ENCODE assay signal across 10 cellular contexts in genomic region chr19:51903192-51903591, GRCh38. TPM values are rescaled to one million over a fixed set of nuclear protein-coding genes. Genes with fewer than 3 reads are reported as not detected.
DNase-seq lines count a peak whose midpoint lies in the region; ATAC-seq lines count a peak whose summit lies in the region.
"Had no signal": no experiment of that assay in that cellular context is flagged by ENCODE, and none has a peak within 500 bp of the region (broad histone marks: within the 10 kb centered on the region; RNA-seq: fewer than 3 reads in every experiment).

No MANE protein-coding gene starts in this region.

- H3K4me1 ChIP-seq in HUES64 (ENCODE audit: insufficient read depth, low read length) (peaks cover 29% of the 10 kb centered on the region), iPS-18a (ENCODE audit: control insufficient read depth, low read depth, low read length) (peaks cover 12% of the 10 kb centered on the region), skeletal muscle satellite cell (ENCODE audit: control insufficient read depth, insufficient read depth, low read length) (peaks cover 3% of the 10 kb centered on the region)
- H3K4me1 ChIP-seq: SJSA1 had no signal

- 79% methylated on average over 8 of the region's 8 CpGs for WGBS in HUES64

- H3K36me3 Mint-ChIP-seq in activated T-helper 2 cell treated with anti-CD3 and anti-CD28 coated beads, Interferon-gamma antibody, Interleukin-2, Interleukin-4, amounts not matched to agents 10 μg/mL and 5 μg/mL and 100 μg/mL, durations not matched to agents 14 hours and 24 hours and 36 hours (ENCODE audit: low read depth) = peaks cover 82% of the 10 kb centered on the region

- H3K9ac ChIP-seq in HUES64 (ENCODE audit: low read depth, low read length) (peak overlapping the region; percentile 86), iPS-18a (ENCODE audit: low read length) (peak overlapping the region; percentile 98), skeletal muscle satellite cell (ENCODE audit: low read depth, low read length) (no peak overlapping the region)

- peak overlapping the region; percentile 83 for H3K4me2 ChIP-seq in skeletal muscle satellite cell (ENCODE audit: low read length)

- H3K27ac ChIP-seq in HUES64 (ENCODE audit: low read depth, low read length) (peak overlapping the region; percentile 18; the same call in 1 of the 2 replicates), iPS-18a (ENCODE audit: low read length) (peak overlapping the region; percentile 42)
- H3K27ac ChIP-seq: SJSA1 had no signal

- H3K36me3 ChIP-seq in HUES64 (ENCODE audit: insufficient read depth, low read length) = peaks cover 51% of the 10 kb centered on the region
- peaks cover 41% of the 10 kb centered on the region for H3K36me3 ChIP-seq in iPS-18a (ENCODE audit: control insufficient read depth, low read depth, low read length)
- H3K36me3 ChIP-seq in skeletal muscle satellite cell (ENCODE audit: insufficient read depth, low read length) = peaks cover 29% of the 10 kb centered on the region

- peaks cover 13% of the 10 kb centered on the region for H3K4me1 Mint-ChIP-seq in activated T-helper 2 cell treated with anti-CD3 and anti-CD28 coated beads, Interferon-gamma antibody, Interleukin-2, Interleukin-4, amounts not matched to agents 10 μg/mL and 5 μg/mL and 100 μg/mL, durations not matched to agents 14 hours and 24 hours and 36 hours (ENCODE audit: low read depth)

- ATAC-seq in left colon = no peak

- intact Hi-C loops in activated T-helper 2 cell treated with anti-CD3 and anti-CD28 coated beads, Interferon-gamma antibody, Interleukin-2, Interleukin-4, amounts not matched to agents 10 μg/mL and 5 μg/mL and 100 μg/mL, durations not matched to agents 14 hours and 24 hours and 36 hours (cut with micrococcal nuclease) = loop anchor here (10.0 kb wide), 2 partner anchors 122 to 292 kb away; partner anchors contain the start of genes PPP2R1A and ZNF614
- intact Hi-C loops in left colon (cut with DNase I, micrococcal nuclease) = no loop called here

- H3K27me3 Mint-ChIP-seq in activated T-helper 2 cell treated with anti-CD3 and anti-CD28 coated beads, Interferon-gamma antibody, Interleukin-2, Interleukin-4, amounts not matched to agents 10 μg/mL and 5 μg/mL and 100 μg/mL, durations not matched to agents 14 hours and 24 hours and 36 hours (ENCODE audit: low read depth) = peaks cover 4% of the 10 kb centered on the region

- peak overlapping the region; percentile 58 for H3K4me3 Mint-ChIP-seq in activated T-helper 2 cell treated with anti-CD3 and anti-CD28 coated beads, Interferon-gamma antibody, Interleukin-2, Interleukin-4, amounts not matched to agents 10 μg/mL and 5 μg/mL and 100 μg/mL, durations not matched to agents 14 hours and 24 hours and 36 hours (ENCODE audit: low read depth)

- DNase-seq in activated T-helper 2 cell treated with anti-CD3 and anti-CD28 coated beads, Interferon-gamma antibody, Interleukin-2, Interleukin-4, amounts not matched to agents 10 μg/mL and 5 μg/mL and 100 μg/mL, durations not matched to agents 14 hours and 24 hours and 36 hours (ENCODE audit: low spot score) = no peak
- DNase-seq in activated CD4-positive, CD25-positive, alpha-beta regulatory T cell (lab: John Stamatoyannopoulos, UW) = no peak
- DNase-seq in left colon (no peak), islet precursor cell (no peak)
- DNase-seq: erythroblast, NCI-H1436 had no signal

- H3K9me3 ChIP-seq in HUES64 (ENCODE audit: insufficient read depth, low read depth, low read length) (peaks cover 48% of the 10 kb centered on the region), iPS-18a (ENCODE audit: control insufficient read depth, low read depth, low read length) (peaks cover 21% of the 10 kb centered on the region), skeletal muscle satellite cell (replicated peaks; ENCODE audit: low read length) (no peaks in the 10 kb centered on the region)

- H3K4me3 ChIP-seq in HUES64 (ENCODE audit: low read length) = peak overlapping the region; percentile 63
- peak overlapping the region; percentile 96 for H3K4me3 ChIP-seq in iPS-18a (ENCODE audit: low read length)
- no peak overlapping the region for H3K4me3 ChIP-seq in skeletal muscle satellite cell (ENCODE audit: low read length)

- H3K27ac Mint-ChIP-seq in activated T-helper 2 cell treated with anti-CD3 and anti-CD28 coated beads, Interferon-gamma antibody, Interleukin-2, Interleukin-4, amounts not matched to agents 10 μg/mL and 5 μg/mL and 100 μg/mL, durations not matched to agents 14 hours and 24 hours and 36 hours = no peak overlapping the region

- H3K27me3 ChIP-seq in HUES64 (ENCODE audit: insufficient read depth, low read length) = no peaks in the 10 kb centered on the region
- no peaks in the 10 kb centered on the region for H3K27me3 ChIP-seq in iPS-18a (ENCODE audit: control insufficient read depth, insufficient read depth, low read length)
- H3K27me3 ChIP-seq in skeletal muscle satellite cell (ENCODE audit: control insufficient read depth, insufficient read depth, low read length) = peaks cover 4% of the 10 kb centered on the region
- H3K27me3 ChIP-seq: SJSA1 had no signal

- H3K9me3 Mint-ChIP-seq in activated T-helper 2 cell treated with anti-CD3 and anti-CD28 coated beads, Interferon-gamma antibody, Interleukin-2, Interleukin-4, amounts not matched to agents 10 μg/mL and 5 μg/mL and 100 μg/mL, durations not matched to agents 14 hours and 24 hours and 36 hours = peaks cover 80% of the 10 kb centered on the region

RNA-seq across cellular contexts. Expression of gene ZNF649, which starts 1.6 kb away (rescaled TPM):
- polyA plus RNA-seq in HUES64 (2013, experiment 1 of 2) = 33.2 TPM
- polyA plus RNA-seq in HUES64 (2013, experiment 2 of 2) = 35.7 TPM
- total RNA-seq in activated T-helper 2 cell treated with anti-CD3 and anti-CD28 coated beads, Interferon-gamma antibody, Interleukin-2, Interleukin-4, amounts not matched to agents 10 μg/mL and 5 μg/mL and 100 μg/mL, durations not matched to agents 14 hours and 24 hours and 36 hours = 11.8 and 12.1 TPM in 2 replicates
- total RNA-seq in skeletal muscle satellite cell (2012; rRNA removed) = 5.1 and 5.7 TPM in 2 replicates
- total RNA-seq in left colon = 10 to 100 TPM in 1 of 2 donors, 1 to 10 TPM in 1; 5.5 to 10.0 TPM

RNA-seq across cellular contexts. Expression of gene ZNF577, which starts 15.4 kb away (rescaled TPM):
- polyA plus RNA-seq in HUES64 (2013, experiment 1 of 2) = 8.8 TPM
- 10.1 TPM for polyA plus RNA-seq in HUES64 (2013, experiment 2 of 2)
- 5.8 and 6.0 TPM in 2 replicates for total RNA-seq in activated T-helper 2 cell treated with anti-CD3 and anti-CD28 coated beads, Interferon-gamma antibody, Interleukin-2, Interleukin-4, amounts not matched to agents 10 μg/mL and 5 μg/mL and 100 μg/mL, durations not matched to agents 14 hours and 24 hours and 36 hours
- 5.3 and 5.7 TPM in 2 replicates for total RNA-seq in skeletal muscle satellite cell (2012; rRNA removed)
- total RNA-seq in left colon = 10 to 100 TPM in 1 of 2 donors, 1 to 10 TPM in 1; 8.7 to 10.0 TPM

RNA-seq across cellular contexts. Expression of gene ZNF613, which starts 24.1 kb away (rescaled TPM):
- 8.4 TPM for polyA plus RNA-seq in HUES64 (2013, experiment 1 of 2)
- 10.8 TPM for polyA plus RNA-seq in HUES64 (2013, experiment 2 of 2)
- 3.6 and 3.8 TPM in 2 replicates for total RNA-seq in activated T-helper 2 cell treated with anti-CD3 and anti-CD28 coated beads, Interferon-gamma antibody, Interleukin-2, Interleukin-4, amounts not matched to agents 10 μg/mL and 5 μg/mL and 100 μg/mL, durations not matched to agents 14 hours and 24 hours and 36 hours
- total RNA-seq in skeletal muscle satellite cell (2012; rRNA removed) = 2.2 and 5.1 TPM in 2 replicates
- 1 to 10 TPM; 5.5 to 7.2 TPM for total RNA-seq in left colon
